8 cellular contexts compared by ENCODE assay signal in genomic region chr3:47513125-47513929, GRCh38. TPM values are rescaled to one million over a fixed set of nuclear protein-coding genes. Genes with fewer than 3 reads are reported as not detected.
DNase-seq lines count a peak whose midpoint lies in the region; ATAC-seq, FAIRE-seq and TF ChIP-seq lines count a peak whose summit lies in the region.

ELP6 (minus strand) TSS chr3:47513712; CDS start chr3:47513590, 122 bp downstream.

- peak; percentile 72 for FAIRE-seq in endometrium (lab: Jason Lieb, UNC)

- H4K20me1 ChIP-seq in OCI-LY1 (ENCODE audit: insufficient read depth, low read length): no peaks in the 10 kb centered on the region

- H3K4me3 ChIP-seq in OCI-LY1 (ENCODE audit: low read depth, low read length, poor library complexity, severe bottlenecking): peak within 1 kb of the TSS; percentile 67

- H3K4me1 Mint-ChIP-seq in mesothelial cell of epicardium: peaks cover 19% of the 10 kb centered on the region

- H3K4me1 ChIP-seq in OCI-LY1 (ENCODE audit: insufficient read depth, low read length, severe bottlenecking): peaks cover 15% of the 10 kb centered on the region

- H3K4me2 ChIP-seq in OCI-LY1 (ENCODE audit: low read length): peak within 1 kb of the TSS; percentile 97

- H3K9me3 Mint-ChIP-seq in mesothelial cell of epicardium: no peaks in the 10 kb centered on the region

- peaks cover 5% of the 10 kb centered on the region for H3K36me3 Mint-ChIP-seq in mesothelial cell of epicardium

- H3K4me3 Mint-ChIP-seq in mesothelial cell of epicardium: peak within 1 kb of the TSS; percentile 97

- peaks cover 22% of the 10 kb centered on the region for H3K79me2 ChIP-seq in OCI-LY1 (ENCODE audit: insufficient read depth, low read length)

- H3K27ac Mint-ChIP-seq in mesothelial cell of epicardium: peak within 1 kb of the TSS; percentile 97

- H3K27me3 ChIP-seq in OCI-LY1 (ENCODE audit: insufficient read depth, low read length): no peaks in the 10 kb centered on the region

- no peaks in the 10 kb centered on the region for H3K9me3 ChIP-seq in OCI-LY1 (ENCODE audit: low read length)

- ATAC-seq in GM21515 (IDR thresholded peaks at IDR 0.05; ENCODE audit: unreplicated experiment): peak; percentile 93

- no peaks in the 10 kb centered on the region for H3K27me3 Mint-ChIP-seq in mesothelial cell of epicardium (ENCODE audit: low read depth)

- TF ChIP-seq CTCF in OCI-LY1 (IDR thresholded peaks at IDR 0.05; ENCODE audit: low read length) (peak; percentile 66), mesothelial cell of epicardium (IDR thresholded peaks at IDR 0.05; ENCODE audit: unreplicated experiment) (peak; percentile 27)

- H2AFZ ChIP-seq in OCI-LY1 (ENCODE audit: low read length): no peak within 1 kb of the TSS

- no peaks in the 10 kb centered on the region for H3K9me2 ChIP-seq in OCI-LY1 (ENCODE audit: low read depth, low read length)

- peaks cover 33% of the 10 kb centered on the region for H3K36me3 ChIP-seq in OCI-LY1 (ENCODE audit: insufficient read depth, low read length)

- H3F3A ChIP-seq in OCI-LY1 (ENCODE audit: insufficient read depth, low read length): peaks cover 9% of the 10 kb centered on the region; the same call in 1 of the 2 replicates

- peak within 1 kb of the TSS; percentile 100 for H3K9ac ChIP-seq in OCI-LY1 (ENCODE audit: low read length)

- DNase-seq in DMS 273 treated with DMSO at 0.1 percent for 48 hours (lab: John Stamatoyannopoulos, UW): peak; percentile 92
- peak; percentile 86 for DNase-seq in HuH-7 (ENCODE audit: low spot score)
- peak; percentile 96 for DNase-seq in activated CD8-positive, alpha-beta memory T cell treated with anti-CD3 and anti-CD28 coated beads, Interleukin-2, amount 50 U/mL, for 4 hours
- DNase-seq in mesothelial cell of epicardium (ENCODE audit: low spot score in 2 of 2, unreplicated experiment in 2 of 2): peak; percentile 95 to 98
- peak; percentile 96 for DNase-seq in stimulated activated CD8-positive, alpha-beta memory T cell treated with anti-CD3 and anti-CD28 coated beads, Interleukin-15, amount 100 ng/mL, for 48 hours (ENCODE audit: low read depth in 2 of 2)

- peak within 1 kb of the TSS; percentile 89 for H3K27ac ChIP-seq in OCI-LY1 (ENCODE audit: low read depth, low read length, poor library complexity, severe bottlenecking)

RNA-seq across cellular contexts. Expression of gene ELP6, which starts in this region (rescaled TPM):
- 45.0 to 49.2 TPM (median 45.5 TPM) in 3 replicates for total RNA-seq in mesothelial cell of epicardium

Comparison
In these comparisons a context has a peak if more than half of its experiments do, and no peak if none do; other contexts are left out.
1. Peak in every context shown above with its lines: DNase-seq, ATAC-seq, H3K4me3 ChIP-seq and H3K27ac ChIP-seq.